ENCODE assay signal across 8 cellular contexts in the genomic region with DNA sequence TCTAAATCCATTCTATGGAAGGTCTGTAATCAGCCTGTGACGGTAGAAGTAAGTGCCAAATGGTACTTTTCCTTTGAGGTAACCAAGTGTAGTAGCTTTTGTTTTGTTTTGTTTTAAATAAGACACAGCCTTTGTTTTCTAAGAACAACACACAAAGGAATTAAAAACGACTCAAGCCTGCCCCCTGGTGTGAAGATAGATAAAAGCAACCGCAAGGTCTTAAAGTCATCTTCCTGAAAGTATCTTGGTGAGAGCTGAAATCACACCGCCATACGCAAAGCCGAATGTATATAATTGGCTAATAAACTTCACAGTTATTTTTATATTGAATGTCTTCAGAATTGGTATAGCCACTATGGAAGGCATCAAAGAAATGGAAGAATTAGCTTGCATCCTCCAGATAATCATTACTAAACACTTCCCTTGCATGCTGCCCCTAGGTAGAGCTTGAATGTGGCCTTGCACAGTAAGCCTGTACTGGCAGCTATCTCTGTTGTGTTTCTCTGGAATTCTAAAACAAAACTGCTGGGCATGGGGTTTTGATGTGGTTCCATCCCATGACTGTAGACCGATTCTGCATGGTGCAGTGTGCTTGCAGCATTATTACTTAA.
DNase-seq lines count a peak whose midpoint lies in the region; ATAC-seq and TF ChIP-seq lines count a peak whose summit lies in the region.

No MANE protein-coding gene starts in this region.

- WGBS in IMR-90 (ENCODE audit: extremely low coverage in 2 of 2, insufficient read length in 1 of 2), 2 experiments = no CpG with 5 or more reads among the region's 7 CpGs
- 21 to 26% (median 23%) methylated on average over 7 of the region's 7 CpGs for WGBS in stomach, 5 donors

- no peak overlapping the region for H2AFZ ChIP-seq in IMR-90 (replicated peaks; ENCODE audit: low read length, poor library complexity)
- no peak overlapping the region for H2AFZ ChIP-seq in OCI-LY1 (ENCODE audit: low read length)

- H3K27ac ChIP-seq in IMR-90 (ENCODE audit: insufficient read depth, low read length) (no peak overlapping the region), OCI-LY1 (ENCODE audit: low read depth, low read length, poor library complexity, severe bottlenecking) (no peak overlapping the region), stomach (no peak overlapping the region)
- H3K27ac ChIP-seq in CD4-positive, alpha-beta memory T cell (ENCODE audit: low read depth, low read length) = no peak overlapping the region

- H3K4me2 ChIP-seq in IMR-90 (ENCODE audit: low read depth, low read length) = no peak overlapping the region
- no peak overlapping the region for H3K4me2 ChIP-seq in OCI-LY1 (ENCODE audit: low read length)

- H3K9me3 Mint-ChIP-seq in brain = peaks cover 0 to 12% (median 11%) of the 10 kb centered on the region in 5 experiments
- H3K9me3 Mint-ChIP-seq in CD4-positive, alpha-beta memory T cell = peaks cover 0 to 1% (median 0%) of the 10 kb centered on the region in 8 donors

- H3K27me3 Mint-ChIP-seq in brain = no peaks in the 10 kb centered on the region
- peaks cover 1% of the 10 kb centered on the region in 2 donors for H3K27me3 Mint-ChIP-seq in CD4-positive, alpha-beta memory T cell

- no peaks in the 10 kb centered on the region for H3K4me1 ChIP-seq in IMR-90 (ENCODE audit: control insufficient read depth, insufficient read depth, low read length)
- no peaks in the 10 kb centered on the region for H3K4me1 ChIP-seq in OCI-LY1 (ENCODE audit: insufficient read depth, low read length, severe bottlenecking)
- H3K4me1 ChIP-seq in stomach = no peaks in the 10 kb centered on the region
- H3K4me1 ChIP-seq in CD4-positive, alpha-beta memory T cell (ENCODE audit: insufficient read depth, low read length) = no peaks in the 10 kb centered on the region

- H3K79me1 ChIP-seq in IMR-90 (ENCODE audit: low read depth in 1 of 2, low read length in 2 of 2) = no peaks in the 10 kb centered on the region

- POLR2A ChIA-PET in IMR-90 (lab: Charles Lee; ENCODE audit: unreplicated experiment) = no interaction called here
- POLR2A ChIA-PET in CD4-positive, alpha-beta memory T cell (lab: Charles Lee; ENCODE audit: partially characterized antibody) = no interaction called here

- H3K4me3 ChIP-seq in IMR-90 (ENCODE audit: insufficient read depth, low read depth, low read length) (no peak overlapping the region), OCI-LY1 (ENCODE audit: low read depth, low read length, poor library complexity, severe bottlenecking) (no peak overlapping the region), stomach (no peak overlapping the region)
- H3K4me3 ChIP-seq in CD4-positive, alpha-beta memory T cell (ENCODE audit: low read length in 2 of 2) = no peak overlapping the region

- no peak overlapping the region for H4K5ac ChIP-seq in IMR-90 (ENCODE audit: low read depth, low read length)

- peak; percentile 66 for TF ChIP-seq RAD21 in IMR-90 (IDR thresholded peaks at IDR 0.05; ENCODE audit: low read length)

- H3K9me3 ChIP-seq in IMR-90 (ENCODE audit: control insufficient read depth, insufficient read depth, low read length) (no peaks in the 10 kb centered on the region), OCI-LY1 (ENCODE audit: low read length) (no peaks in the 10 kb centered on the region), stomach (no peaks in the 10 kb centered on the region)
- H3K9me3 ChIP-seq in CD4-positive, alpha-beta memory T cell (ENCODE audit: control insufficient read depth in 1 of 2, low read length in 2 of 2) = no peaks in the 10 kb centered on the region

- H3K4me1 Mint-ChIP-seq in brain = peaks cover 26% of the 10 kb centered on the region
- no peaks in the 10 kb centered on the region for H3K4me1 Mint-ChIP-seq in CD4-positive, alpha-beta memory T cell

- ATAC-seq in GM18909 (IDR thresholded peaks at IDR 0.05; ENCODE audit: poor library complexity, unreplicated experiment) (peak; percentile 78), IMR-90 (ENCODE audit: low read depth) (peak; percentile 85)

- H4K20me1 ChIP-seq in IMR-90 (ENCODE audit: insufficient read depth, low read length) = no peaks in the 10 kb centered on the region
- no peaks in the 10 kb centered on the region for H4K20me1 ChIP-seq in OCI-LY1 (ENCODE audit: insufficient read depth, low read length)

- H3K27ac Mint-ChIP-seq in brain = peak overlapping the region; percentile 49 to 96 (median 89)
- H3K27ac Mint-ChIP-seq in CD4-positive, alpha-beta memory T cell = no peak overlapping the region

- dilution Hi-C loops in IMR-90 (cut with HindIII; ENCODE audit: low sequenced_read_pairs, unreplicated experiment) = no loop called here

- H2BK120ac ChIP-seq in IMR-90 (ENCODE audit: low read depth, low read length) = no peak overlapping the region

- H3K18ac ChIP-seq in IMR-90 (ENCODE audit: low read depth, low read length) = no peak overlapping the region

- no peak overlapping the region for H2AK9ac ChIP-seq in IMR-90 (replicated peaks; ENCODE audit: low read depth, low read length, poor library complexity)

- H4K91ac ChIP-seq in IMR-90 (ENCODE audit: insufficient read depth, low read depth, low read length) = no peak overlapping the region

- H2BK5ac ChIP-seq in IMR-90 (ENCODE audit: low read depth, low read length, poor library complexity, severe bottlenecking) = no peak overlapping the region

- H3K9me2 ChIP-seq in OCI-LY1 (ENCODE audit: low read depth, low read length) = no peaks in the 10 kb centered on the region

- H3K56ac ChIP-seq in IMR-90 (ENCODE audit: extremely low read depth, insufficient read depth, low read length) = no peak overlapping the region

- no peak overlapping the region for H2BK15ac ChIP-seq in IMR-90 (ENCODE audit: low read depth, low read length)

- H3K79me2 ChIP-seq in OCI-LY1 (ENCODE audit: insufficient read depth, low read length) = no peaks in the 10 kb centered on the region

- H3K4ac ChIP-seq in IMR-90 (ENCODE audit: low read depth, low read length) = no peak overlapping the region

- no peak overlapping the region for H3K9ac ChIP-seq in IMR-90 (ENCODE audit: low read depth, low read length)
- no peak overlapping the region for H3K9ac ChIP-seq in OCI-LY1 (ENCODE audit: low read length)

- no peaks in the 10 kb centered on the region for H3K9me1 ChIP-seq in IMR-90 (ENCODE audit: insufficient read depth, low read length)

- H3K36me3 Mint-ChIP-seq in brain = peaks cover 38% of the 10 kb centered on the region
- H3K36me3 Mint-ChIP-seq in CD4-positive, alpha-beta memory T cell = no peaks in the 10 kb centered on the region

- TF ChIP-seq POLR2A in IMR-90 (IDR thresholded peaks at IDR 0.05; ENCODE audit: low read depth, low read length) (no peak), stomach (IDR thresholded peaks at IDR 0.05) (no peak)

- no peak overlapping the region for H2BK20ac ChIP-seq in IMR-90 (ENCODE audit: low read depth, low read length)

- intact Hi-C loops in IMR-90 (cut with micrococcal nuclease) = loop anchor here (1.0 to 10.0 kb wide), 7 partner anchors 133 to 1935 kb away; no protein-coding TSS in a partner anchor
- intact Hi-C loops in stomach (cut with DNase I; ENCODE audit: low total_unique reads) = loop anchor here (5.0 to 10.0 kb wide), 2 partner anchors 198 to 1935 kb away; no protein-coding TSS in a partner anchor
- intact Hi-C loops in CD4-positive, alpha-beta memory T cell (cut with micrococcal nuclease) = no loop called here

- no peak overlapping the region for H3K14ac ChIP-seq in IMR-90 (replicated peaks; ENCODE audit: low read depth, low read length)

- H3F3A ChIP-seq in OCI-LY1 (ENCODE audit: insufficient read depth, low read length) = no peaks in the 10 kb centered on the region

- H3K36me3 ChIP-seq in IMR-90 (ENCODE audit: control insufficient read depth, insufficient read depth, low read length) (no peaks in the 10 kb centered on the region), OCI-LY1 (ENCODE audit: insufficient read depth, low read length) (no peaks in the 10 kb centered on the region), stomach (no peaks in the 10 kb centered on the region)
- H3K36me3 ChIP-seq in CD4-positive, alpha-beta memory T cell (ENCODE audit: insufficient read depth, low read length) = no peaks in the 10 kb centered on the region

- no peak for TF ChIP-seq EP300 in stomach (IDR thresholded peaks at IDR 0.05)

- DNase-seq in COLO668 (lab: John Stamatoyannopoulos, UW; ENCODE audit: unreplicated experiment) (peak; percentile 43), IMR-90 (peak; percentile 71), left kidney (ENCODE audit: low read depth, low spot score) (peak; percentile 88), stomach (peak; percentile 69)
- DNase-seq in CD4-positive, alpha-beta memory T cell = no peak

- no peak overlapping the region for H3K4me3 Mint-ChIP-seq in brain
- H3K4me3 Mint-ChIP-seq in CD4-positive, alpha-beta memory T cell = no peak overlapping the region

- in situ Hi-C loops in IMR-90 (cut with MboI; ENCODE audit: low sequenced_read_pairs) = loop anchor here (5.0 to 25.0 kb wide), 3 partner anchors 102 to 855 kb away; no protein-coding TSS in a partner anchor

- no peak overlapping the region for H2AK5ac ChIP-seq in IMR-90 (ENCODE audit: low read depth, low read length)

- H4K8ac ChIP-seq in IMR-90 (ENCODE audit: low read depth in 2 of 2, low read length in 2 of 2) = no peak overlapping the region

- H3K27me3 ChIP-seq in IMR-90 (ENCODE audit: control insufficient read depth, insufficient read depth, low read length) = peaks cover 8% of the 10 kb centered on the region
- no peaks in the 10 kb centered on the region for H3K27me3 ChIP-seq in OCI-LY1 (ENCODE audit: insufficient read depth, low read length)
- no peaks in the 10 kb centered on the region for H3K27me3 ChIP-seq in stomach
- no peaks in the 10 kb centered on the region for H3K27me3 ChIP-seq in CD4-positive, alpha-beta memory T cell (ENCODE audit: insufficient read depth, low read length)

- CTCF ChIA-PET in IMR-90 (lab: Yijun Ruan, JAX) = interaction anchor here (0.6 to 2.8 kb wide), 12 partner anchors 12 to 439 kb away, joined by 3 to 24 read pairs (median 4); no protein-coding TSS in a partner anchor
- CTCF ChIA-PET in CD4-positive, alpha-beta memory T cell (lab: Charles Lee; ENCODE audit: partially characterized antibody) = interaction anchor here (0.9 to 1.4 kb wide), 4 partner anchors 9 to 201 kb away, joined by 3 to 4 read pairs (median 4); no protein-coding TSS in a partner anchor

- BruUV-seq in IMR-90 (replicated peaks; lab: Mats Ljungman, UMichigan) = no TSS peak

- H3K23ac ChIP-seq in IMR-90 (ENCODE audit: low read depth, low read length) = no peak overlapping the region

- TF ChIP-seq CTCF in IMR-90 (conservative IDR thresholded peaks at IDR 0.05; ENCODE audit: low read depth, low read length) = peak; percentile 72
- peak; percentile 67 for TF ChIP-seq CTCF in OCI-LY1 (IDR thresholded peaks at IDR 0.05; ENCODE audit: low read length)
- peak; percentile 91 to 93 for TF ChIP-seq CTCF in brain (conservative IDR thresholded peaks at IDR 0.05)
- TF ChIP-seq CTCF in stomach (IDR thresholded peaks at IDR 0.05) = peak in 5 of 7 experiments; percentile 9 to 62 (median 60)

TF ChIP-seq in IMR-90, 13 proteins besides CTCF, POLR2A, EP300 and RAD21:
- TF ChIP-seq SMC3 (IDR thresholded peaks at IDR 0.05; ENCODE audit: low read depth, low read length) (peak; percentile 80), RCOR1 (IDR thresholded peaks at IDR 0.05; ENCODE audit: insufficient replicate concordance, low read length) (no peak), NFE2L2 (IDR thresholded peaks at IDR 0.05; ENCODE audit: low read depth, low read length) (no peak)

Comparison
In these comparisons a context has a peak if more than half of its experiments do, and no peak if none do; other contexts are left out.
1. DNase-seq: peak in COLO668 (single experiment), IMR-90 (single experiment), left kidney (single experiment) and stomach (single experiment); none in CD4-positive, alpha-beta memory T cell (0 of 5).
2. H3K27ac Mint-ChIP-seq: peak in brain (5 of 5); none in CD4-positive, alpha-beta memory T cell (0 of 7).
3. Peak in every context shown above with its lines, with median percentiles within 50 percentile points of each other: CTCF ChIP-seq.